ENCODE assay signal across 15 cellular contexts in genomic region chr21:27189870-27190269, GRCh38.
DNase-seq lines count a peak whose midpoint lies in the region; ATAC-seq and TF ChIP-seq lines count a peak whose summit lies in the region.
"Had no signal": no experiment of that assay in that cellular context is flagged by ENCODE, and none has a peak within 500 bp of the region (broad histone marks: within the 10 kb centered on the region; RNA-seq: fewer than 3 reads in every experiment).

No MANE protein-coding gene starts in this region.

- no peak for TF ChIP-seq RAD21 in SK-N-SH (IDR thresholded peaks at IDR 0.05; ENCODE audit: low read length)

- no peaks in the 10 kb centered on the region for H3K36me3 Mint-ChIP-seq in nephron (ENCODE audit: low read depth)
- H3K36me3 Mint-ChIP-seq in activated CD4-positive, alpha-beta memory T cell treated with anti-CD3 and anti-CD28 coated beads for 36 hours = no peaks in the 10 kb centered on the region
- H3K36me3 Mint-ChIP-seq: CD14-positive monocyte; CD8-positive, alpha-beta memory T cell had no signal

- H3K4me3 ChIP-seq in SK-N-SH (ENCODE audit: low read depth in 2 of 2, low read length in 1 of 2) (no peak overlapping the region), kidney epithelial cell (ENCODE audit: low read depth, low read length) (no peak overlapping the region), mammary epithelial cell (replicated peaks in 1 of 3; ENCODE audit: insufficient read depth in 1 of 3, low read depth in 2 of 3, low read length in 3 of 3) (no peak overlapping the region)
- H3K4me3 ChIP-seq: HAP-1 had no signal

- H3K4me1 ChIP-seq in SK-N-SH (ENCODE audit: control insufficient read depth in 1 of 2, insufficient read depth in 2 of 2, low read depth in 1 of 2, low read length in 1 of 2) = peaks cover 0 to 6% of the 10 kb centered on the region in 2 experiments; a peak in 2 of 4 replicates
- H3K4me1 ChIP-seq in mammary epithelial cell (ENCODE audit: insufficient read depth, low read length) = no peaks in the 10 kb centered on the region
- H3K4me1 ChIP-seq: Caco-2, HAP-1 had no signal

- H3K4me3 Mint-ChIP-seq in nephron = no peak overlapping the region
- H3K4me3 Mint-ChIP-seq in activated CD4-positive, alpha-beta memory T cell treated with anti-CD3 and anti-CD28 coated beads for 36 hours = no peak overlapping the region
- H3K4me3 Mint-ChIP-seq: CD14-positive monocyte; CD8-positive, alpha-beta memory T cell had no signal

- CTCF ChIA-PET in SK-N-SH (lab: Yijun Ruan, JAX) = interaction anchor here (1.0 kb wide), 1 partner anchor 19 kb away, joined by 3 read pairs; no protein-coding TSS in a partner anchor
- CTCF ChIA-PET in activated CD4-positive, alpha-beta memory T cell treated with anti-CD3 and anti-CD28 coated beads for 36 hours (lab: Charles Lee) = no interaction called here
- CTCF ChIA-PET in mammary epithelial cell (lab: Charles Lee; ENCODE audit: low non-redundant PET) = no interaction called here

- no TSS peak for BruUV-seq in mammary epithelial cell (replicated peaks; lab: Mats Ljungman, UMichigan)

- H3K36me3 ChIP-seq in SK-N-SH (replicated peaks in 1 of 2; ENCODE audit: control insufficient read depth in 1 of 2, insufficient read depth in 2 of 2, low read length in 1 of 2) (no peaks in the 10 kb centered on the region), kidney epithelial cell (ENCODE audit: control insufficient read depth, insufficient read depth, low read length) (no peaks in the 10 kb centered on the region), mammary epithelial cell (ENCODE audit: insufficient read depth, low read length) (no peaks in the 10 kb centered on the region)
- H3K36me3 ChIP-seq: HAP-1 had no signal

- no peaks in the 10 kb centered on the region for H3K27me3 ChIP-seq in SK-N-SH (ENCODE audit: insufficient read depth)
- H3K27me3 ChIP-seq in kidney epithelial cell (ENCODE audit: control insufficient read depth, insufficient read depth, low read length) = no peaks in the 10 kb centered on the region
- no peaks in the 10 kb centered on the region for H3K27me3 ChIP-seq in mammary epithelial cell (ENCODE audit: insufficient read depth, low read length)

- no peak overlapping the region for H2AFZ ChIP-seq in SK-N-SH (ENCODE audit: low read depth)
- no peak overlapping the region for H2AFZ ChIP-seq in mammary epithelial cell (ENCODE audit: low read depth, low read length)

- H4K20me1 ChIP-seq in SK-N-SH (ENCODE audit: insufficient read depth) = no peaks in the 10 kb centered on the region
- H4K20me1 ChIP-seq in mammary epithelial cell (ENCODE audit: insufficient read depth, low read length) = no peaks in the 10 kb centered on the region

- intact Hi-C loops in activated CD4-positive, alpha-beta memory T cell treated with anti-CD3 and anti-CD28 coated beads for 36 hours (cut with micrococcal nuclease) = no loop called here
- intact Hi-C loops in mammary epithelial cell (cut with micrococcal nuclease) = no loop called here

- peaks cover 17% of the 10 kb centered on the region for H3K4me1 Mint-ChIP-seq in nephron
- H3K4me1 Mint-ChIP-seq in activated CD4-positive, alpha-beta memory T cell treated with anti-CD3 and anti-CD28 coated beads for 36 hours (ENCODE audit: low read depth) = no peaks in the 10 kb centered on the region
- H3K4me1 Mint-ChIP-seq: CD14-positive monocyte; CD8-positive, alpha-beta memory T cell had no signal

- dilution Hi-C loops in mammary epithelial cell (cut with HindIII; ENCODE audit: low sequenced_read_pairs) = no loop called here

- H3K27ac ChIP-seq in SK-N-SH (ENCODE audit: low read depth in 2 of 2, low read length in 1 of 2) (peak overlapping the region; percentile 36 to 67; a peak in 2 of 4 replicates), mammary epithelial cell (ENCODE audit: insufficient read depth, low read depth, low read length) (no peak overlapping the region)
- H3K27ac ChIP-seq: 22Rv1 had no signal

- peaks cover 10% of the 10 kb centered on the region for H3F3A ChIP-seq in SK-N-SH (replicated peaks; ENCODE audit: insufficient read depth)

- H3K9me3 Mint-ChIP-seq in nephron = peaks cover 6% of the 10 kb centered on the region
- H3K9me3 Mint-ChIP-seq in activated CD4-positive, alpha-beta memory T cell treated with anti-CD3 and anti-CD28 coated beads for 36 hours = peaks cover 6% of the 10 kb centered on the region

- H3K9me2 ChIP-seq in SK-N-SH = no peaks in the 10 kb centered on the region

- in situ Hi-C loops in mammary epithelial cell (cut with MboI; ENCODE audit: low sequenced_read_pairs in 2 of 2) = no loop called here

- no peak for ATAC-seq in SK-N-SH treated with all-trans-retinoic acid at 6 μM for 48 hours
- ATAC-seq: HepG2 had no signal

- POLR2A ChIA-PET in SK-N-SH (lab: Yijun Ruan, JAX) = no interaction called here
- POLR2A ChIA-PET in activated CD4-positive, alpha-beta memory T cell treated with anti-CD3 and anti-CD28 coated beads for 36 hours (lab: Charles Lee) = no interaction called here

- DNase-seq in SK-N-SH (no peak), kidney epithelial cell (ENCODE audit: low read depth) (peak; percentile 28), NCI-H69 (lab: John Stamatoyannopoulos, UW) (no peak), islet precursor cell (no peak), mammary epithelial cell (no peak)
- no peak for DNase-seq in activated CD4-positive, alpha-beta memory T cell treated with anti-CD3 and anti-CD28 coated beads for 36 hours
- DNase-seq: Caco-2; CD8-positive, alpha-beta memory T cell; DMS 273 treated with DMSO at 0.1 percent for 48 hours had no signal

- 92% methylated on average over 5 of the region's 5 CpGs for WGBS in SK-N-SH (ENCODE audit: low lambda C conversion rate)
- 97% methylated on average over 5 of the region's 5 CpGs for WGBS in mammary epithelial cell (ENCODE audit: low coverage, missing lambda C conversion rate)

- TF ChIP-seq CTCF in SK-N-SH (IDR thresholded peaks at IDR 0.05) = no peak
- TF ChIP-seq CTCF in kidney epithelial cell (IDR thresholded peaks at IDR 0.05; ENCODE audit: insufficient read depth, low read length, poor library complexity, severe bottlenecking) = no peak
- TF ChIP-seq CTCF in nephron (IDR thresholded peaks at IDR 0.05; ENCODE audit: unreplicated experiment in 3 of 3) = no peak
- no peak for TF ChIP-seq CTCF in mammary epithelial cell (conservative IDR thresholded peaks at IDR 0.05 in 1 of 2, IDR thresholded peaks at IDR 0.05 in 1 of 2; ENCODE audit: extremely low read depth in 1 of 2, insufficient read depth in 1 of 2, low read depth in 1 of 2, low read length in 2 of 2)

- H3K9me3 ChIP-seq in SK-N-SH = no peaks in the 10 kb centered on the region
- no peaks in the 10 kb centered on the region for H3K9me3 ChIP-seq in mammary epithelial cell (replicated peaks; ENCODE audit: insufficient read depth, low read length)
- H3K9me3 ChIP-seq: Caco-2, HAP-1 had no signal

- peak overlapping the region in 2 of 3 experiments; percentile 79 to 85 for H3K27ac Mint-ChIP-seq in nephron
- no peak overlapping the region for H3K27ac Mint-ChIP-seq in activated CD4-positive, alpha-beta memory T cell treated with anti-CD3 and anti-CD28 coated beads for 36 hours
- H3K27ac Mint-ChIP-seq: CD14-positive monocyte; CD8-positive, alpha-beta memory T cell had no signal

- no peak for TF ChIP-seq EP300 in SK-N-SH (IDR thresholded peaks at IDR 0.05; ENCODE audit: borderline replicate concordance in 1 of 2, low read depth in 1 of 2, low read length in 1 of 2)

- no peaks in the 10 kb centered on the region for H3K79me2 ChIP-seq in SK-N-SH (ENCODE audit: insufficient read depth)
- no peaks in the 10 kb centered on the region for H3K79me2 ChIP-seq in mammary epithelial cell (ENCODE audit: insufficient read depth, low read length)

- H3K4me2 ChIP-seq in SK-N-SH (no peak overlapping the region), mammary epithelial cell (ENCODE audit: insufficient read depth, low read depth, low read length) (no peak overlapping the region)

- H3K9ac ChIP-seq in SK-N-SH (no peak overlapping the region), mammary epithelial cell (ENCODE audit: insufficient read depth, low read length) (no peak overlapping the region)

- H3K27me3 Mint-ChIP-seq in nephron (ENCODE audit: low read depth) = no peaks in the 10 kb centered on the region
- no peaks in the 10 kb centered on the region for H3K27me3 Mint-ChIP-seq in activated CD4-positive, alpha-beta memory T cell treated with anti-CD3 and anti-CD28 coated beads for 36 hours
- H3K27me3 Mint-ChIP-seq: CD8-positive, alpha-beta memory T cell had no signal

TF ChIP-seq in SK-N-SH, 30 proteins besides CTCF, POLR2A, EP300 and RAD21:
- TF ChIP-seq MEF2A (IDR thresholded peaks at IDR 0.05; ENCODE audit: borderline replicate concordance, low read depth) = no peak
- no peak for TF ChIP-seq PBX3 (IDR thresholded peaks at IDR 0.05)
- no peak for TF ChIP-seq FOXM1 (IDR thresholded peaks at IDR 0.05; ENCODE audit: low read depth)
- TF ChIP-seq SMC3 (IDR thresholded peaks at IDR 0.05; ENCODE audit: low read depth, low read length) = no peak
- no peak for TF ChIP-seq FOXJ3 (CRISPR knock-in tag; IDR thresholded peaks at IDR 0.05)
- TF ChIP-seq TCF12 (IDR thresholded peaks at IDR 0.05) = no peak

TF ChIP-seq in SK-N-SH treated with all-trans-retinoic acid at 6 μM for 48 hours, 23 proteins besides CTCF, POLR2A, EP300 and RAD21 (continues in another document):
- TF ChIP-seq TSHZ2 (CRISPR knock-in tag; IDR thresholded peaks at IDR 0.05) (no peak), ZFP30 (CRISPR knock-in tag; IDR thresholded peaks at IDR 0.05) (no peak)
